ENCODE assay signal across 8 cellular contexts in genomic region chr16:30893744-30894539, GRCh38. TPM values are rescaled to one million over a fixed set of nuclear protein-coding genes. Genes with fewer than 3 reads are reported as not detected.
DNase-seq lines count a peak whose midpoint lies in the region; ATAC-seq and TF ChIP-seq lines count a peak whose summit lies in the region.

Gene BCL7C (minus strand): TSS chr16:30894077. CDS start chr16:30893944, 133 bp downstream.

- TF ChIP-seq CTCF in DOHH2 (IDR thresholded peaks at IDR 0.05; ENCODE audit: low read depth, low read length, poor library complexity, severe bottlenecking) (peak; percentile 43), foreskin fibroblast (IDR thresholded peaks at IDR 0.05; ENCODE audit: low read depth, low read length) (peak; percentile 39), neural progenitor cell (IDR thresholded peaks at IDR 0.05) (peak; percentile 58)

- peaks cover 6% of the 10 kb centered on the region for H3K36me3 ChIP-seq in DOHH2 (ENCODE audit: control insufficient read depth, low read length)
- no peaks in the 10 kb centered on the region for H3K36me3 ChIP-seq in neural progenitor cell

- H3K27me3 ChIP-seq in DOHH2 (ENCODE audit: control insufficient read depth, low read length) (no peaks in the 10 kb centered on the region), neural progenitor cell (peaks cover 12% of the 10 kb centered on the region)

- peaks cover 14% of the 10 kb centered on the region for H3K27me3 Mint-ChIP-seq in neural progenitor cell (ENCODE audit: insufficient read depth, low read depth)

- peak; percentile 70 for ATAC-seq in GM21619 (IDR thresholded peaks at IDR 0.05; ENCODE audit: unreplicated experiment)

- H3K4me1 Mint-ChIP-seq in neural progenitor cell, result peaks cover 34% of the 10 kb centered on the region

- DNase-seq in KBM-7 (peak; percentile 81), SHP77 (lab: John Stamatoyannopoulos, UW) (peak; percentile 96 to 97), activated gamma-delta T cell (lab: John Stamatoyannopoulos, UW) (peak; percentile 72), foreskin fibroblast (peak; percentile 92 to 97), neural progenitor cell (ENCODE audit: low spot score) (peak; percentile 98), stromal cell of bone marrow (ENCODE audit: low read depth) (peak; percentile 75)

- H3K4me2 ChIP-seq in DOHH2 (ENCODE audit: low read length) (peak within 1 kb of the TSS; percentile 99), neural progenitor cell (peak within 1 kb of the TSS; percentile 95)

- peak within 1 kb of the TSS; percentile 91 for H3K4me3 Mint-ChIP-seq in neural progenitor cell

- peak within 1 kb of the TSS; percentile 88 for H3K4me3 ChIP-seq in DOHH2 (ENCODE audit: low read length)
- peak within 1 kb of the TSS; percentile 78 to 91 for H3K4me3 ChIP-seq in foreskin fibroblast (ENCODE audit: low read depth in 1 of 2, low read length in 2 of 2)
- peak within 1 kb of the TSS; percentile 71 for H3K4me3 ChIP-seq in neural progenitor cell

- H3K36me3 Mint-ChIP-seq in neural progenitor cell, result peaks cover 8% of the 10 kb centered on the region

- H3K9me3 ChIP-seq in DOHH2 (ENCODE audit: control insufficient read depth, insufficient read depth, low read length) (no peaks in the 10 kb centered on the region), neural progenitor cell (ENCODE audit: low read depth) (no peaks in the 10 kb centered on the region)

- no peaks in the 10 kb centered on the region for H3K9me2 ChIP-seq in DOHH2 (replicated peaks; ENCODE audit: control insufficient read depth, low read length)

- H3K9me3 Mint-ChIP-seq in neural progenitor cell, result no peaks in the 10 kb centered on the region

- H4K20me1 ChIP-seq in DOHH2 (ENCODE audit: control insufficient read depth, insufficient read depth, low read depth, low read length), result no peaks in the 10 kb centered on the region
- H4K20me1 ChIP-seq in neural progenitor cell (ENCODE audit: low read depth), result peaks cover 2% of the 10 kb centered on the region

- H2AFZ ChIP-seq in neural progenitor cell (replicated peaks), result peak within 1 kb of the TSS; percentile 86

- peak within 1 kb of the TSS; percentile 39 for H3K27ac ChIP-seq in DOHH2 (ENCODE audit: low read depth, low read length)
- H3K27ac ChIP-seq in neural progenitor cell, result no peak within 1 kb of the TSS

- in situ Hi-C loops in KBM-7 (cut with MboI; ENCODE audit: low pct_unique_long_range_greater_than_20kb, low sequenced_read_pairs), result no loop called here

- H3F3A ChIP-seq in DOHH2 (ENCODE audit: control insufficient read depth, insufficient read depth) (peaks cover 23% of the 10 kb centered on the region), neural progenitor cell (ENCODE audit: low read depth) (peaks cover 42% of the 10 kb centered on the region)

- H3K79me2 ChIP-seq in DOHH2 (ENCODE audit: control insufficient read depth, low read length) (peaks cover 10% of the 10 kb centered on the region), neural progenitor cell (ENCODE audit: low read depth) (peaks cover 8% of the 10 kb centered on the region)

- H3K4me1 ChIP-seq in DOHH2 (ENCODE audit: control insufficient read depth, low read length) (peaks cover 51% of the 10 kb centered on the region), neural progenitor cell (peaks cover 16% of the 10 kb centered on the region)

- H3K9ac ChIP-seq in neural progenitor cell, result peak within 1 kb of the TSS; percentile 65

- H3K27ac Mint-ChIP-seq in neural progenitor cell, result peak within 1 kb of the TSS; percentile 50

RNA-seq across cellular contexts. Expression of gene BCL7C, which starts in this region (rescaled TPM):
- 18.3 and 32.1 TPM in 2 replicates for total RNA-seq in neural progenitor cell (ENCODE audit: low replicate concordance)
